ENCODE assay signal across 1 cellular context in genomic region chr10:90136731-90137316, GRCh38.
TF ChIP-seq lines count a peak whose summit lies in the region.

No MANE protein-coding gene starts in this region.

TF ChIP-seq in GM23338, 12 proteins besides CTCF, POLR2A, EP300 and RAD21 (continued from another document):
- TF ChIP-seq ZNF462 (CRISPR knock-in tag; IDR thresholded peaks at IDR 0.05) = no peak
